8 cellular contexts compared by ENCODE assay signal in the genomic region with DNA sequence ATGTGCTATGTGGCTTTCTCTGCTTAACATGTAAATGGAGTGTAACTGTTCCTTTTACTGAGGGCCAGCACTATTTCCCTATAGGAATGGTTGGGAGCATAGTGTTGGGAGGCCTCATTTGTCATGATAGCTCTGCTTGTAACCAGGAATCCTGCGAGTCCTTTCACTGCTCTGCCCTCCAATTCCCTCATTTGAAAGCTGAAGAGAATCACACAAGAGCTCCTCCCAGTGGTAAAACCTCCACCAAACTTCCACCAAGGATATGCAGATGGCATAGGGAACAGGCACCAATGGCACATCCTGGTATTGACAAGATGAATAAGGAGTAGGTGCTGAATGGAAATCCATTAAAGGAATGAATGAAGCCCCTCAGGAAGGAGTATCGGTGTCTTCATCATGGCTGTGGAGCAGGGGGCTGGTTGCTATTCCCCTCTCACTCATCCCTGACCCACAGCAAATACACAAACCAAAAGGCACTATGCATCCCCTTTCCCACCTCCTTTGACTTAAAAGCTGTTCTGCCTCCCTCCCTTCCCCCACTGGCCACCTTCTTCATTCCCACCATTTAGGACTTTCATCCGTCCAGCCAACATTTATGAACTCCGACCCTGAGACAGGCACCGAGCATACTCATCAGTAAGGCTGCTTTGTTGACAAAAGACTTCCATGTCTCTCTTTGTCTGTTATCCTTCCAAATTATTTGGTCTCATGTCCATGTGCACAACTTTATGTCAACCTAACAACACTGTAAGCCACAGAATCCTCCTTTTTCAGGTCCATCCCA.
A peak's percentile ranks its signal among the peaks of the same experiment; 100 is the strongest.
DNase-seq lines count a peak whose midpoint lies in the region; ATAC-seq, FAIRE-seq and TF ChIP-seq lines count a peak whose summit lies in the region.

No MANE protein-coding gene starts in this region.

- H3K27me3 ChIP-seq in A673 (replicated peaks; ENCODE audit: insufficient read depth, low read depth, low read length, poor library complexity) (no peaks in the 10 kb centered on the region), stomach (no peaks in the 10 kb centered on the region)

- BruUV-seq in A673 (replicated peaks; lab: Mats Ljungman, UMichigan) = no TSS peak

- no peak overlapping the region for H3K27ac ChIP-seq in A673 (ENCODE audit: low read depth, low read length, poor library complexity, severe bottlenecking)
- H3K27ac ChIP-seq in stomach = no peak overlapping the region

- POLR2A ChIA-PET in A673 (lab: Charles Lee; ENCODE audit: low non-redundant PET) = no interaction called here

- H3K4me1 ChIP-seq in A673 (ENCODE audit: insufficient read depth, low read length, poor library complexity, severe bottlenecking) (peaks cover 11% of the 10 kb centered on the region), stomach (peaks cover 33 to 85% (median 57%) of the 10 kb centered on the region in 4 donors)

- peak; percentile 39 for DNase-seq in A673 (ENCODE audit: low spot score)
- peak; percentile 5 for DNase-seq in H54 (ENCODE audit: insufficient read length, low spot score)
- DNase-seq in amniotic epithelial cell (ENCODE audit: low read depth) = peak; percentile 33
- peak; percentile 70 for DNase-seq in islet precursor cell
- no peak for DNase-seq in stomach
- no peak for DNase-seq in T-helper 2 cell

- 76 to 87% (median 83%) methylated on average over 5 of the region's 5 CpGs for WGBS in stomach, 5 donors

- no peak for FAIRE-seq in H54 (lab: Jason Lieb, UNC)

- ATAC-seq in HG02852 (IDR thresholded peaks at IDR 0.05; ENCODE audit: unreplicated experiment) = no peak
- no peak for ATAC-seq in GM21526 (IDR thresholded peaks at IDR 0.05; ENCODE audit: low FRiP score, unreplicated experiment)

- H3K4me3 ChIP-seq in A673 (ENCODE audit: low read depth, low read length, poor library complexity, severe bottlenecking) = no peak overlapping the region
- H3K4me3 ChIP-seq in stomach = no peak overlapping the region

- TF ChIP-seq POLR2A in H54 (IDR thresholded peaks at IDR 0.05; ENCODE audit: low read depth, low read length) (no peak), stomach (IDR thresholded peaks at IDR 0.05) (no peak)

- intact Hi-C loops in A673 (cut with micrococcal nuclease; ENCODE audit: unreplicated experiment) (no loop called here), stomach (cut with DNase I; ENCODE audit: low total_unique reads) (no loop called here)

- TF ChIP-seq EP300 in stomach (IDR thresholded peaks at IDR 0.05) = no peak

- no peaks in the 10 kb centered on the region for H3K36me3 ChIP-seq in A673 (ENCODE audit: insufficient read depth, low read length, poor library complexity, severe bottlenecking)
- peaks cover 0 to 24% (median 13%) of the 10 kb centered on the region in 4 donors for H3K36me3 ChIP-seq in stomach

- CTCF ChIA-PET in A673 (lab: Charles Lee) = no interaction called here

- peak; percentile 44 for TF ChIP-seq CTCF in A673 (conservative IDR thresholded peaks at IDR 0.05; ENCODE audit: low read depth, low read length)
- no peak for TF ChIP-seq CTCF in stomach (IDR thresholded peaks at IDR 0.05)

- no peaks in the 10 kb centered on the region for H3K9me3 ChIP-seq in A673 (ENCODE audit: low read depth, low read length, poor library complexity, severe bottlenecking)
- no peaks in the 10 kb centered on the region for H3K9me3 ChIP-seq in stomach

Comparison
In these comparisons a context has a peak if more than half of its experiments do, and no peak if none do; other contexts are left out.
1. DNase-seq: peak in A673 (single experiment), H54 (single experiment), amniotic epithelial cell (single experiment) and islet precursor cell (single experiment); none in stomach (single experiment) and T-helper 2 cell (0 of 5).